8 cellular contexts compared by ENCODE assay signal in genomic region chr9:63333083-63333482, GRCh38.
DNase-seq lines count a peak whose midpoint lies in the region; ATAC-seq, FAIRE-seq and TF ChIP-seq lines count a peak whose summit lies in the region.
"Not testable (repeated sequence)": the region's sequence is repeated elsewhere in the genome, so short reads cannot be mapped to it uniquely, and the experiment has no call there.

No MANE protein-coding gene starts in this region.

- H3K9me3 ChIP-seq in heart left ventricle; left ventricle myocardium inferior (replicated peaks); right cardiac atrium (ENCODE audit: control insufficient read depth, low read length); kidney (ENCODE audit: control insufficient read depth in 1 of 2, low read length in 2 of 2): not testable (repeated sequence)

- not testable (repeated sequence) for H3K36me3 ChIP-seq in heart left ventricle; left ventricle myocardium inferior; kidney (ENCODE audit: control insufficient read depth in 1 of 2, insufficient read depth in 2 of 2, low read length in 2 of 2)

- WGBS in heart left ventricle, 4 donors, result 76 to 93% methylated on average over 2 of the region's 3 CpGs; no CpG with 5 or more reads in 2 of the 4 donors
- 81% methylated on average over 2 of the region's 3 CpGs for WGBS in right cardiac atrium

- H3K4me3 ChIP-seq in heart left ventricle, result peak overlapping the region in 4 of 12 donors; percentile 10 to 30 (median 28)
- peak overlapping the region; percentile 52 for H3K4me3 ChIP-seq in left ventricle myocardium inferior
- not testable (repeated sequence) for H3K4me3 ChIP-seq in right cardiac atrium (ENCODE audit: low read length); kidney (ENCODE audit: low read length in 2 of 2)

- DNase-seq in activated effector memory CD4-positive, alpha-beta T cell treated with anti-CD3 and anti-CD28 coated beads, Interleukin-2, amount 50 U/mL, for 16 hours, result peak; percentile 39
- peak; percentile 47 for DNase-seq in Right ventricle myocardium inferior (ENCODE audit: missing footprints)
- DNase-seq in Right ventricle myocardium superior, result peak; percentile 63
- peak in 4 of 5 donors; percentile 31 to 66 (median 48) for DNase-seq in heart left ventricle
- DNase-seq in left ventricle myocardium inferior, result peak; percentile 35
- DNase-seq in left ventricle myocardium superior, result peak; percentile 60
- DNase-seq in right cardiac atrium, result peak in 2 of 3 donors; percentile 40 to 75
- DNase-seq in kidney, result peak; percentile 34

- not testable (repeated sequence) for H3K4me1 ChIP-seq in heart left ventricle; left ventricle myocardium inferior; right cardiac atrium (ENCODE audit: control insufficient read depth, insufficient read depth, low read length); kidney (ENCODE audit: control insufficient read depth in 1 of 2, insufficient read depth in 1 of 2, low read depth in 1 of 2, low read length in 2 of 2)

- not testable (repeated sequence) for ATAC-seq in Right ventricle myocardium inferior; Right ventricle myocardium superior (ENCODE audit: poor library complexity); heart left ventricle; left ventricle myocardium superior; right cardiac atrium

- intact Hi-C loops in Right ventricle myocardium inferior (cut with DNase I); Right ventricle myocardium superior (cut with DNase I); heart left ventricle (cut with DNase I); left ventricle myocardium inferior (cut with micrococcal nuclease); left ventricle myocardium superior (cut with micrococcal nuclease); right cardiac atrium (cut with DNase I); kidney (cut with DNase I): not testable (repeated sequence)

- not testable (repeated sequence) for FAIRE-seq in kidney (lab: Jason Lieb, UNC)

- H3K27ac ChIP-seq in heart left ventricle (peak overlapping the region in 2 of 12 donors; percentile 24 to 51), left ventricle myocardium inferior (replicated peaks) (peak overlapping the region; percentile 52)
- not testable (repeated sequence) for H3K27ac ChIP-seq in right cardiac atrium (ENCODE audit: low read length); kidney (ENCODE audit: low read depth in 2 of 2, low read length in 2 of 2)

- H3K9ac ChIP-seq in kidney (ENCODE audit: low read length in 2 of 2), result not testable (repeated sequence)

- TF ChIP-seq POLR2A in heart left ventricle (IDR thresholded peaks at IDR 0.05), result not testable (repeated sequence)

- not testable (repeated sequence) for TF ChIP-seq CTCF in heart left ventricle (IDR thresholded peaks at IDR 0.05); left ventricle myocardium inferior (IDR thresholded peaks at IDR 0.05; ENCODE audit: borderline replicate concordance); kidney (IDR thresholded peaks at IDR 0.05; ENCODE audit: borderline replicate concordance, extremely low read depth, insufficient read depth)

- H3K27me3 ChIP-seq in heart left ventricle; left ventricle myocardium inferior (ENCODE audit: low read depth); right cardiac atrium (ENCODE audit: control insufficient read depth, insufficient read depth): not testable (repeated sequence)
